ENCODE assay signal across 8 cellular contexts in genomic region chr15:39580630-39581500, GRCh38. TPM values are rescaled to one million over a fixed set of nuclear protein-coding genes. Genes with fewer than 3 reads are reported as not detected.
A peak's percentile ranks its signal among the peaks of the same experiment; 100 is the strongest.
DNase-seq lines count a peak whose midpoint lies in the region; FAIRE-seq and TF ChIP-seq lines count a peak whose summit lies in the region.

THBS1 (plus strand) TSS chr15:39581079; CDS start chr15:39581858, 779 bp downstream.

- H3K4me3 ChIP-seq in H1 (ENCODE audit: extremely low read depth in 1 of 4, insufficient read depth in 2 of 4, low read depth in 3 of 4, low read length in 4 of 4), result peak within 1 kb of the TSS; percentile 58 to 81 (median 79)
- peak within 1 kb of the TSS; percentile 85 to 88 for H3K4me3 ChIP-seq in mesenchymal stem cell (ENCODE audit: insufficient read depth in 1 of 2, low read depth in 1 of 2, low read length in 2 of 2)

- H2BK15ac ChIP-seq in H1 (ENCODE audit: low read length) (no peak within 1 kb of the TSS), mesenchymal stem cell (ENCODE audit: low read depth, poor library complexity, severe bottlenecking) (peak within 1 kb of the TSS; percentile 96)

- H2BK20ac ChIP-seq in H1 (ENCODE audit: low read length), result peak within 1 kb of the TSS; percentile 73; the same call in 1 of the 2 replicates

- H3K4me3 Mint-ChIP-seq in activated CD4-positive, alpha-beta memory T cell treated with anti-CD3 and anti-CD28 coated beads for 36 hours, result peak within 1 kb of the TSS; percentile 55

- H2AK5ac ChIP-seq in H1 (ENCODE audit: low read depth, low read length), result no peak within 1 kb of the TSS; the same call in 1 of the 2 replicates
- H2AK5ac ChIP-seq in mesenchymal stem cell (ENCODE audit: low read length, severe bottlenecking), result no peak within 1 kb of the TSS

- H2BK5ac ChIP-seq in H1 (ENCODE audit: low read depth, low read length) (peak within 1 kb of the TSS; percentile 83), mesenchymal stem cell (ENCODE audit: low read depth, low read length, poor library complexity, severe bottlenecking) (peak within 1 kb of the TSS; percentile 97)

- peak within 1 kb of the TSS; percentile 78 for H2BK12ac ChIP-seq in H1 (ENCODE audit: low read depth, low read length)
- H2BK12ac ChIP-seq in mesenchymal stem cell (ENCODE audit: low read length in 2 of 2), result peak within 1 kb of the TSS in 1 of 2 experiments; percentile 96

- H3K36me3 Mint-ChIP-seq in activated CD4-positive, alpha-beta memory T cell treated with anti-CD3 and anti-CD28 coated beads for 36 hours, result no peaks in the 10 kb centered on the region

- peak within 1 kb of the TSS; percentile 87 for H3K27ac ChIP-seq in H1 (ENCODE audit: low read depth, low read length)
- peak within 1 kb of the TSS; percentile 96 for H3K27ac ChIP-seq in mesenchymal stem cell (ENCODE audit: low read length, poor library complexity, severe bottlenecking)

- no peak within 1 kb of the TSS for H3K14ac ChIP-seq in H1 (ENCODE audit: insufficient read length)
- peak within 1 kb of the TSS in 1 of 2 experiments; percentile 94 for H3K14ac ChIP-seq in mesenchymal stem cell (ENCODE audit: low read length in 2 of 2)

- H4K8ac ChIP-seq in H1 (ENCODE audit: extremely low read depth, insufficient read depth, low read length), result peak within 1 kb of the TSS; percentile 97
- H4K8ac ChIP-seq in mesenchymal stem cell (ENCODE audit: low read length), result peak within 1 kb of the TSS; percentile 93

- WGBS in H1 (ENCODE audit: extremely low coverage in 1 of 2, insufficient coverage in 1 of 2, insufficient read length in 1 of 2, insufficient replicate concordance in 2 of 2, low coverage in 1 of 2, low lambda C conversion rate in 2 of 2, missing lambda C conversion rate in 1 of 2), 2 experiments, result 1% methylated on average over 54 of the region's 71 CpGs; no CpG with 5 or more reads in 1 of the 2 experiments
- under 1% methylated on average over 70 of the region's 71 CpGs for WGBS in mesenchymal stem cell

- H4K20me1 ChIP-seq in H1 (replicated peaks in 1 of 2; ENCODE audit: control insufficient read depth in 1 of 2, insufficient read depth in 2 of 2, low read length in 2 of 2), result peaks cover 0 to 2% of the 10 kb centered on the region in 2 experiments

- no peak within 1 kb of the TSS for H3K27ac Mint-ChIP-seq in activated CD4-positive, alpha-beta memory T cell treated with anti-CD3 and anti-CD28 coated beads for 36 hours

- peaks cover 0 to 20% of the 10 kb centered on the region in 2 experiments; a peak in 2 of 4 replicates for H3K79me2 ChIP-seq in H1 (ENCODE audit: control insufficient read depth in 1 of 2, insufficient read depth in 2 of 2, low read length in 2 of 2)

- no peak within 1 kb of the TSS for H3K23ac ChIP-seq in H1 (ENCODE audit: insufficient read length)
- H3K23ac ChIP-seq in mesenchymal stem cell (ENCODE audit: low read length in 2 of 2), result peak within 1 kb of the TSS in 1 of 2 experiments; percentile 90

- peak in 1 of 3 experiments; percentile 22; a peak in 2 of 4 replicates for TF ChIP-seq CTCF in H1 (IDR thresholded peaks at IDR 0.05; ENCODE audit: control extremely low read depth in 1 of 3, insufficient read depth in 1 of 3, low read depth in 1 of 3, low read length in 3 of 3)

- H2BK120ac ChIP-seq in H1 (replicated peaks; ENCODE audit: low read depth, low read length) (no peak within 1 kb of the TSS), mesenchymal stem cell (ENCODE audit: low read depth, low read length) (peak within 1 kb of the TSS; percentile 98)

- H3K27me3 ChIP-seq in H1 (replicated peaks in 1 of 4; ENCODE audit: control insufficient read depth in 3 of 4, extremely low read depth in 1 of 4, insufficient read depth in 3 of 4, low read length in 3 of 4), result peaks cover 0 to 5% (median 0%) of the 10 kb centered on the region in 4 experiments; a peak in 2 of 7 replicates
- H3K27me3 ChIP-seq in mesenchymal stem cell (ENCODE audit: control insufficient read depth in 1 of 2, insufficient read depth in 1 of 2, low read length in 2 of 2), result no peaks in the 10 kb centered on the region

- 0 out of 2 replicates have a peak, but pooled peaks cover 3% of the 10 kb centered on the region for H3K79me1 ChIP-seq in H1 (ENCODE audit: low read depth, low read length)
- no peaks in the 10 kb centered on the region for H3K79me1 ChIP-seq in mesenchymal stem cell (replicated peaks; ENCODE audit: low read length, poor library complexity, severe bottlenecking)

- peaks cover 14% of the 10 kb centered on the region for H3K4me1 Mint-ChIP-seq in activated CD4-positive, alpha-beta memory T cell treated with anti-CD3 and anti-CD28 coated beads for 36 hours (ENCODE audit: low read depth)

- CTCF ChIA-PET in activated CD4-positive, alpha-beta memory T cell treated with anti-CD3 and anti-CD28 coated beads for 36 hours (lab: Charles Lee), result interaction anchor here (0.5 to 7.8 kb wide), 36 partner anchors 8 to 1140 kb away, joined by 3 to 161 read pairs (median 4); partner anchors contain the start of gene FSIP1
- CTCF ChIA-PET in H1 (lab: Charles Lee; ENCODE audit: partially characterized antibody), result interaction anchor here (0.8 to 3.5 kb wide), 36 partner anchors 10 to 875 kb away, joined by 3 to 18 read pairs (median 4); no protein-coding TSS in a partner anchor

- H2AFZ ChIP-seq in H1 (ENCODE audit: low read length), result peak within 1 kb of the TSS; percentile 41; the same call in 1 of the 2 replicates
- peak within 1 kb of the TSS; percentile 81 for H2AFZ ChIP-seq in mesenchymal stem cell (ENCODE audit: low read depth, low read length)

- H3K9ac ChIP-seq in H1 (replicated peaks in 1 of 4; ENCODE audit: extremely low read depth in 1 of 4, low read depth in 3 of 4, low read length in 3 of 4) (peak within 1 kb of the TSS; percentile 63 to 94 (median 81)), mesenchymal stem cell (ENCODE audit: low read length) (peak within 1 kb of the TSS; percentile 92)

- H4K91ac ChIP-seq in H1 (replicated peaks; ENCODE audit: insufficient read length, low read length) (peak within 1 kb of the TSS; percentile 77), mesenchymal stem cell (ENCODE audit: low read length) (peak within 1 kb of the TSS; percentile 97)

- DNase-seq in NCI-H1694 treated with DMSO at 0.1 percent for 48 hours (lab: John Stamatoyannopoulos, UW) (peak; percentile 7), NCI-H1694 (lab: John Stamatoyannopoulos, UW) (no peak), HTR-8/SVneo (ENCODE audit: insufficient read length, low spot score) (peak; percentile 80), H1 (ENCODE audit: low read depth in 1 of 2, low spot score in 2 of 2) (peak; percentile 88 to 99), mesenchymal stem cell (peak; percentile 96), NCI-H1092 treated with DMSO at 0.1 percent for 48 hours (lab: John Stamatoyannopoulos, UW) (no peak)
- DNase-seq in activated CD4-positive, alpha-beta memory T cell treated with anti-CD3 and anti-CD28 coated beads for 36 hours, result peak; percentile 49
- peak; percentile 70 for DNase-seq in stimulated activated CD8-positive, alpha-beta memory T cell treated with anti-CD3 and anti-CD28 coated beads, Interleukin-4, amount 100 ng/mL, for 48 hours

- TF ChIP-seq EP300 in H1 (IDR thresholded peaks at IDR 0.05; ENCODE audit: borderline replicate concordance in 1 of 2, low read depth in 2 of 2, low read length in 2 of 2), result no peak

- POLR2A ChIA-PET in activated CD4-positive, alpha-beta memory T cell treated with anti-CD3 and anti-CD28 coated beads for 36 hours (lab: Charles Lee), result interaction anchor here (0.6 kb wide), 1 partner anchor 9 kb away, joined by 3 read pairs; no protein-coding TSS in a partner anchor
- POLR2A ChIA-PET in H1 (lab: Charles Lee; ENCODE audit: partially characterized antibody), result interaction anchor here (0.7 to 6.3 kb wide), 88 partner anchors 11 to 878 kb away, joined by 3 to 117 read pairs (median 4); partner anchors contain the start of gene FSIP1

- TF ChIP-seq RAD21 in H1 (IDR thresholded peaks at IDR 0.05 in 1 of 2, conservative IDR thresholded peaks at IDR 0.05 in 1 of 2; ENCODE audit: low read depth in 2 of 2, low read length in 2 of 2), result peak; percentile 0 to 22; a peak in 1 of 4 replicates

- intact Hi-C loops in activated CD4-positive, alpha-beta memory T cell treated with anti-CD3 and anti-CD28 coated beads for 36 hours (cut with micrococcal nuclease), result loop anchor here (1.0 to 5.0 kb wide), 7 partner anchors 50 to 872 kb away; no protein-coding TSS in a partner anchor

- peak within 1 kb of the TSS; percentile 88 for H4K5ac ChIP-seq in H1 (ENCODE audit: insufficient read length, low read depth, low read length)

- no peaks in the 10 kb centered on the region for H3K9me3 ChIP-seq in H1 (ENCODE audit: insufficient read depth in 2 of 2, low read depth in 1 of 2, low read length in 1 of 2)
- no peaks in the 10 kb centered on the region for H3K9me3 ChIP-seq in mesenchymal stem cell (ENCODE audit: control insufficient read depth, low read length)

- H3K4me2 ChIP-seq in H1 (ENCODE audit: insufficient read depth in 1 of 2, low read depth in 2 of 2, low read length in 2 of 2), result peak within 1 kb of the TSS; percentile 70 to 91
- H3K4me2 ChIP-seq in mesenchymal stem cell (ENCODE audit: low read length, poor library complexity, severe bottlenecking), result peak within 1 kb of the TSS; percentile 87

- peak; percentile 100 for TF ChIP-seq POLR2A in H1 (IDR thresholded peaks at IDR 0.05; ENCODE audit: control extremely low read depth in 1 of 2, low read depth in 2 of 2, low read length in 2 of 2)

- H3K4ac ChIP-seq in H1 (replicated peaks; ENCODE audit: insufficient read length, low read depth, low read length) (no peak within 1 kb of the TSS), mesenchymal stem cell (ENCODE audit: low read depth in 1 of 2, low read length in 2 of 2) (peak within 1 kb of the TSS; percentile 78 to 86)

- peaks cover 17 to 34% (median 26%) of the 10 kb centered on the region in 4 experiments for H3K36me3 ChIP-seq in H1 (ENCODE audit: control insufficient read depth in 2 of 4, insufficient read depth in 4 of 4, low read length in 3 of 4)
- peaks cover 24 to 37% of the 10 kb centered on the region in 2 experiments for H3K36me3 ChIP-seq in mesenchymal stem cell (ENCODE audit: control insufficient read depth in 1 of 2, insufficient read depth in 2 of 2, low read depth in 1 of 2, low read length in 2 of 2)

- peak within 1 kb of the TSS; percentile 24 for H3K56ac ChIP-seq in H1 (replicated peaks; ENCODE audit: insufficient read length, low read depth, low read length)

- H3K18ac ChIP-seq in H1 (ENCODE audit: extremely low read depth, low read length) (peak within 1 kb of the TSS; percentile 92; the same call in 1 of the 2 replicates), mesenchymal stem cell (ENCODE audit: low read depth in 1 of 2, low read length in 2 of 2) (peak within 1 kb of the TSS; percentile 80 to 99)

- no peaks in the 10 kb centered on the region for H3K9me3 Mint-ChIP-seq in activated CD4-positive, alpha-beta memory T cell treated with anti-CD3 and anti-CD28 coated beads for 36 hours

- H3K4me1 ChIP-seq in H1 (replicated peaks in 1 of 4; ENCODE audit: control insufficient read depth in 3 of 4, insufficient read depth in 4 of 4, low read length in 3 of 4) (peaks cover 9 to 24% (median 11%) of the 10 kb centered on the region in 4 experiments), mesenchymal stem cell (ENCODE audit: control insufficient read depth, insufficient read depth, low read depth, low read length) (peaks cover 12% of the 10 kb centered on the region)

- peaks cover 45% of the 10 kb centered on the region for H3K27me3 Mint-ChIP-seq in activated CD4-positive, alpha-beta memory T cell treated with anti-CD3 and anti-CD28 coated beads for 36 hours

- no peak for FAIRE-seq in HTR-8/SVneo (lab: Jason Lieb, UNC)
- FAIRE-seq in H1 (lab: Jason Lieb, UNC), result no peak

- peaks cover 10% of the 10 kb centered on the region for H3K23me2 ChIP-seq in H1 (ENCODE audit: low read depth, low read length)

RNA-seq across cellular contexts. Expression of gene THBS1, which starts in this region (rescaled TPM):
- total RNA-seq in activated CD4-positive, alpha-beta memory T cell treated with anti-CD3 and anti-CD28 coated beads for 36 hours, result 1 to 10 TPM in 1 of 2 experiments, under 1 TPM in 1; 0.93 to 1.8 TPM
- total RNA-seq in H1 (2021; fragmentation: NEBNext Ultra II Directional; extraction: Animal tissue kit (Norgen Biotek cat#: 25700)), result 63.3 and 66.7 TPM in 2 replicates
- 10.3 and 21.7 TPM in 2 replicates for polyA plus RNA-seq in H1 (2011; rRNA removed)
- polyA plus RNA-seq in H1 (2011; cell fraction: cytosol; rRNA removed), result 10.6 TPM
- 92.0 TPM for polyA plus RNA-seq in H1 (2011; cell fraction: nucleus; rRNA removed)
- polyA plus RNA-seq in H1 (2012, experiment 1 of 2), result 14.3 to 28.9 TPM (median 22.0 TPM) in 4 replicates
- polyA plus RNA-seq in H1 (2012, experiment 2 of 2), result 1.6 TPM
- polyA plus RNA-seq in H1 (2013, experiment 1 of 2), result 19.2 TPM
- polyA plus RNA-seq in H1 (2013, experiment 2 of 2), result 20.2 TPM
- polyA minus RNA-seq in H1 (2011; rRNA and poly(A)+ RNA removed), result 87.9 and 131 TPM in 2 replicates
- polyA minus RNA-seq in H1 (2011; cell fraction: cytosol; rRNA and poly(A)+ RNA removed), result 100 TPM
- 293 TPM for polyA minus RNA-seq in H1 (2011; cell fraction: nucleus; rRNA and poly(A)+ RNA removed)
- 229 TPM for polyA plus RNA-seq in mesenchymal stem cell (2013, experiment 1 of 2)
- 221 TPM for polyA plus RNA-seq in mesenchymal stem cell (2013, experiment 2 of 2)

Comparison
In these comparisons a context has a peak if more than half of its experiments do, and no peak if none do; other contexts are left out.
1. RNA of gene THBS1 (total RNA-seq): 63.3 to 66.7 TPM in H1; 0.93 to 1.8 TPM in activated CD4-positive, alpha-beta memory T cell treated with anti-CD3 and anti-CD28 coated beads for 36 hours; every median in the first group is over 10 times any median in the second.
2. DNase-seq: peak in NCI-H1694 treated with DMSO at 0.1 percent for 48 hours (single experiment), HTR-8/SVneo (single experiment), activated CD4-positive, alpha-beta memory T cell treated with anti-CD3 and anti-CD28 coated beads for 36 hours (single experiment), H1 (2 of 2), mesenchymal stem cell (single experiment) and stimulated activated CD8-positive, alpha-beta memory T cell treated with anti-CD3 and anti-CD28 coated beads, Interleukin-4, amount 100 ng/mL, for 48 hours (single experiment); none in NCI-H1694 (single experiment) and NCI-H1092 treated with DMSO at 0.1 percent for 48 hours (single experiment).